ENCODE assay signal across 33 cellular contexts in genomic region chr10:29977161-29977560, GRCh38.
"Had no signal": no experiment of that assay in that cellular context is flagged by ENCODE, and none has a peak within 500 bp of the region (broad histone marks: within the 10 kb centered on the region; RNA-seq: fewer than 3 reads in every experiment).

No MANE protein-coding gene starts in this region.

- H3K9me3 ChIP-seq: adrenal gland, breast epithelium, gastrocnemius medialis had no signal

- H3K36me3 ChIP-seq: adrenal gland, breast epithelium, cardiac muscle cell, gastrocnemius medialis, heart right ventricle, WERI-Rb-1 had no signal

- H3K27ac ChIP-seq: adrenal gland, breast epithelium, cardiac muscle cell, foreskin keratinocyte, heart right ventricle, WERI-Rb-1 had no signal

- H3K36me3 Mint-ChIP-seq: activated naive CD8-positive, alpha-beta T cell; brain had no signal

- H3K27me3 ChIP-seq: adrenal gland, breast epithelium, cardiac muscle cell, gastrocnemius medialis, heart right ventricle had no signal

- H3K4me3 ChIP-seq: adrenal gland, breast epithelium, cardiac muscle cell, gastrocnemius medialis, heart right ventricle had no signal

- H3K4me3 Mint-ChIP-seq: activated B cell treated with CpG ODN at 0.5 μM for 24 hours; activated CD8-positive, alpha-beta T cell treated with anti-CD3 and anti-CD28 coated beads for 36 hours; activated naive CD8-positive, alpha-beta T cell; activated T-cell treated with anti-CD3 and anti-CD28 coated beads, Interleukin-2, amount 50 U/mL, for 4 hours; activated T-helper 17 cell treated with anti-CD3 and anti-CD28 coated beads, Interleukin-2, amount 50 U/mL, for 72 hours; brain; endodermal cell; T-helper 17 cell; T-helper 2 cell treated with Interferon-gamma antibody and Interleukin-4, amounts not matched to agents 5 μg/mL and 100 μg/mL, for 36 hours had no signal

- ATAC-seq: activated CD4-positive, CD25-positive, alpha-beta regulatory T cell treated with anti-CD3 and anti-CD28 coated beads, Interleukin-2, amount 50 U/mL, for 24 hours; activated CD8-positive, alpha-beta T cell treated with anti-CD3 and anti-CD28 coated beads for 36 hours; activated T-cell treated with anti-CD3 and anti-CD28 coated beads, Interleukin-2, amount 50 U/mL, for 4 hours; activated T-helper 17 cell treated with anti-CD3 and anti-CD28 coated beads, Interleukin-2, amount 50 U/mL, for 72 hours; esophagus mucosa; foreskin keratinocyte; heart right ventricle; T-helper 17 cell had no signal

- H3K27ac Mint-ChIP-seq: activated B cell treated with CpG ODN at 0.5 μM for 24 hours; activated CD8-positive, alpha-beta T cell treated with anti-CD3 and anti-CD28 coated beads for 36 hours; activated naive CD8-positive, alpha-beta T cell; activated T-helper 17 cell treated with anti-CD3 and anti-CD28 coated beads, Interleukin-2, amount 50 U/mL, for 72 hours; brain; endodermal cell; T-helper 17 cell; T-helper 2 cell treated with Interferon-gamma antibody and Interleukin-4, amounts not matched to agents 5 μg/mL and 100 μg/mL, for 36 hours had no signal

- H3K4me1 Mint-ChIP-seq: activated B cell treated with CpG ODN at 0.5 μM for 24 hours; activated T-helper 17 cell treated with anti-CD3 and anti-CD28 coated beads, Interleukin-2, amount 50 U/mL, for 72 hours; brain; T-helper 17 cell had no signal

- DNase-seq: activated B cell treated with CpG ODN at 0.5 μM for 24 hours; activated CD4-positive, alpha-beta T cell treated with anti-CD3 and anti-CD28 coated beads for 48 hours; activated CD4-positive, alpha-beta T cell treated with anti-CD3 and anti-CD28 coated beads, Interleukin-2, amount 50 U/mL, for 1 hour; activated CD4-positive, alpha-beta T cell treated with anti-CD3 and anti-CD28 coated beads, Interleukin-2, amount 50 U/mL, for 48 hours; activated CD8-positive, alpha-beta memory T cell treated with anti-CD3 and anti-CD28 coated beads for 24 hours; activated CD8-positive, alpha-beta T cell treated with anti-CD3 and anti-CD28 coated beads for 36 hours; activated effector memory CD4-positive, alpha-beta T cell treated with Interleukin-2 at 50 U/mL for 16 hours; activated gamma-delta T cell treated with Interleukin-2 at 50 U/mL for 16 hours; activated naive CD4-positive, alpha-beta T cell treated with anti-CD3 and anti-CD28 coated beads, Interleukin-2, amount 50 U/mL, for 16 hours; activated naive CD4-positive, alpha-beta T cell treated with Interleukin-2 at 50 U/mL for 16 hours; activated T-cell treated with anti-CD3 and anti-CD28 coated beads, Interleukin-2, amount 50 U/mL, for 4 hours; adrenal gland; amygdala; aorta; central memory CD4-positive, alpha-beta T cell; effector CD8-positive, alpha-beta T cell; endodermal cell; foreskin keratinocyte; gastrocnemius medialis; glutamatergic neuron; heart right ventricle; T-helper 1 cell; T-helper 17 cell; T1000; WERI-Rb-1 had no signal

- H3K4me1 ChIP-seq: breast epithelium, foreskin keratinocyte had no signal
